ENCODE assay signal across 31 cellular contexts in the genomic region with DNA sequence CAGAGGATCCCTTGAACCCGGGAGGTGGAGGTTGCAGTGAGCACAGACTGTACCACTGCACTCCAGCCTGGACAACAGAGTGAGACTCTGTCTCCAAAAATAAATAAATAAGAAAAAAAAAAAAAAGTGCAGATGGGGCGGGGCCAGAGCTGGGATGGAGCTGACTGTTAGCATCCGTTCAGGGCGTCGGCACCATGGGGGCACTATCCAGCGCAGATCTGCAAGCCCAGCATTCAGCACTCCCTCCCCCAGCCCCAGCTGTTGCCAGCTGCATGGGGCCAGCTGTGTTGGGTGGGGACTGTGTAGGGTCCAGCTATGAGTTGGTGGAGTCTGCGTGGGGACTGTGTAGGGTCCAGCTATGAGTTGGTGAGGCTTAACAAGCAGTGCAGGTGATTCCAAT. TPM values are rescaled to one million over a fixed set of nuclear protein-coding genes. Genes with fewer than 3 reads are reported as not detected.
DNase-seq lines count a peak whose midpoint lies in the region; ATAC-seq and FAIRE-seq lines count a peak whose summit lies in the region.
"Had no signal": no experiment of that assay in that cellular context is flagged by ENCODE, and none has a peak within 500 bp of the region (broad histone marks: within the 10 kb centered on the region; RNA-seq: fewer than 3 reads in every experiment).

No MANE protein-coding gene starts in this region.

- no peak overlapping the region for H3K4me2 ChIP-seq in Karpas-422 (ENCODE audit: low read depth, low read length, poor library complexity, severe bottlenecking)

- peaks cover 6 to 19% (median 15%) of the 10 kb centered on the region in 3 donors for H3K36me3 ChIP-seq in skeletal muscle tissue (ENCODE audit: control insufficient read depth in 3 of 3, insufficient read depth in 3 of 3, low read length in 3 of 3)
- no peaks in the 10 kb centered on the region for H3K36me3 ChIP-seq in Karpas-422 (ENCODE audit: insufficient read depth, low read length)

- intact Hi-C loops in Right ventricle myocardium superior (cut with DNase I): no loop called here
- intact Hi-C loops in cardiac septum (cut with DNase I): no loop called here

- H3K9ac ChIP-seq in skeletal muscle tissue (ENCODE audit: low read depth in 1 of 3, low read length in 3 of 3) (peak overlapping the region in 1 of 3 donors; percentile 33), Karpas-422 (ENCODE audit: low read length) (no peak overlapping the region)

- no peak for FAIRE-seq in HTR-8/SVneo (lab: Jason Lieb, UNC)
- FAIRE-seq: islet of Langerhans, TTC549 had no signal

- DNase-seq in Right ventricle myocardium superior (peak; percentile 41), cardiac septum (ENCODE audit: low spot score) (no peak), Karpas-422 (no peak), occipital lobe (lab: John Stamatoyannopoulos, UW) (no peak), HTR-8/SVneo (ENCODE audit: insufficient read length, low spot score) (no peak)
- DNase-seq in activated CD8-positive, alpha-beta memory T cell treated with anti-CD3 and anti-CD28 coated beads, Interleukin-2, amount 50 U/mL, for 48 hours: no peak
- DNase-seq: activated CD4-positive, alpha-beta memory T cell treated with anti-CD3 and anti-CD28 coated beads, Interleukin-2, amount 10 ng/mL, durations not matched to agents 7 days and 5 days; activated CD4-positive, CD25-positive, alpha-beta regulatory T cell treated with anti-CD3 and anti-CD28 coated beads, Interleukin-2, amount 50 U/mL, for 72 hours; activated effector memory CD4-positive, alpha-beta T cell treated with anti-CD3 and anti-CD28 coated beads, Interleukin-2, amount 50 U/mL, for 16 hours; AML-193; CD8-positive, alpha-beta memory T cell; effector CD8-positive, alpha-beta T cell; foreskin melanocyte; GDM1; GOT3; NCI-H524 treated with DMSO at 0.1 percent for 48 hours; NK-92 treated with Interleukin-12 subunit alpha and Interleukin-12 subunit beta, amount 100 ng/mL, for 24 hours; stimulated activated CD4-positive, alpha-beta T cell treated with anti-CD3 and anti-CD28 coated beads, Interleukin-12 subunit alpha, Interleukin-12 subunit beta, amount 100 ng/mL, for 4 hours; stimulated activated CD4-positive, alpha-beta T cell treated with anti-CD3 and anti-CD28 coated beads, Interleukin-4, amount 100 ng/mL, for 24 hours; stimulated activated naive B cell treated with anti-CD40 and anti-IgM and Interleukin-4, amounts not matched to agents 10 μg/mL and 1 μg/mL and 100 μg/mL, for 72 hours; T-cell had no signal

- H4K20me1 ChIP-seq in Karpas-422 (ENCODE audit: insufficient read depth, low read depth, low read length): no peaks in the 10 kb centered on the region

- no peaks in the 10 kb centered on the region for H3K79me2 ChIP-seq in Karpas-422 (ENCODE audit: low read length)

- no peaks in the 10 kb centered on the region for H3K9me2 ChIP-seq in Karpas-422 (replicated peaks; ENCODE audit: insufficient read depth, low read length)

- H3K27me3 ChIP-seq in layer of hippocampus (ENCODE audit: control insufficient read depth, insufficient read depth, low read length) (no peaks in the 10 kb centered on the region), skeletal muscle tissue (ENCODE audit: control insufficient read depth in 3 of 3, insufficient read depth in 3 of 3, low read length in 3 of 3) (no peaks in the 10 kb centered on the region), Karpas-422 (ENCODE audit: low read length) (no peaks in the 10 kb centered on the region)
- H3K27me3 ChIP-seq: SJSA1 had no signal

- H3K4me3 ChIP-seq in skeletal muscle tissue (ENCODE audit: low read length in 3 of 3) (no peak overlapping the region), Karpas-422 (ENCODE audit: low read length) (no peak overlapping the region)
- H3K4me3 ChIP-seq: SJSA1 had no signal

- H3K4me1 ChIP-seq in skeletal muscle tissue (ENCODE audit: control insufficient read depth in 3 of 3, insufficient read depth in 3 of 3, low read length in 3 of 3) (peaks cover 64 to 82% (median 72%) of the 10 kb centered on the region in 3 donors), Karpas-422 (ENCODE audit: low read length) (no peaks in the 10 kb centered on the region)

- H3K9me3 ChIP-seq in skeletal muscle tissue (ENCODE audit: control insufficient read depth in 3 of 3, low read length in 3 of 3) (no peaks in the 10 kb centered on the region), Karpas-422 (ENCODE audit: low read length) (no peaks in the 10 kb centered on the region)
- H3K9me3 ChIP-seq: SJSA1 had no signal

- no peak for ATAC-seq in Right ventricle myocardium superior (ENCODE audit: poor library complexity)
- ATAC-seq: Panc1; stimulated activated naive B cell treated with anti-CD40 and anti-IgM and Interleukin-4, amounts not matched to agents 10 μg/mL and 1 μg/mL and 100 μg/mL, for 72 hours; T-cell had no signal

- H3K27ac ChIP-seq in layer of hippocampus (ENCODE audit: low read depth, low read length): peak overlapping the region; percentile 4
- peak overlapping the region; percentile 98 for H3K27ac ChIP-seq in skeletal muscle tissue (ENCODE audit: low read depth, low read length)
- no peak overlapping the region for H3K27ac ChIP-seq in Karpas-422 (ENCODE audit: low read length)
- H3K27ac ChIP-seq: SJSA1 had no signal

- H2AFZ ChIP-seq in Karpas-422 (ENCODE audit: low read length): no peak overlapping the region

RNA-seq across cellular contexts. Expression of a gene that starts 13.3 kb away (rescaled TPM):
- total RNA-seq in Right ventricle myocardium superior (30.5 TPM), cardiac septum (31.7 TPM), skeletal muscle tissue (44.4 TPM), occipital lobe (10.0 TPM)
- total RNA-seq in Karpas-422 (2014; rRNA removed; shearing (Covaris generic); ENCODE audit: low replicate concordance): not detected in 2 replicates
- total RNA-seq: HT1080, myocyte had no signal

RNA-seq across cellular contexts. Expression of a gene that starts 21.3 kb away (rescaled TPM):
- total RNA-seq in Right ventricle myocardium superior: 1.7 TPM
- total RNA-seq in cardiac septum: 2.6 TPM
- 1.0 TPM for total RNA-seq in skeletal muscle tissue
- not detected in 2 replicates for total RNA-seq in Karpas-422 (2014; rRNA removed; shearing (Covaris generic); ENCODE audit: low replicate concordance)
- 3.3 TPM for total RNA-seq in occipital lobe
- total RNA-seq: A172, epithelial cell of proximal tubule, HT1080, myocyte, SJSA1 had no signal

Comparison
In these comparisons a context has a peak if more than half of its experiments do, and no peak if none do; other contexts are left out.
1. RNA of a gene that starts 13.3 kb away (total RNA-seq): 44.4 TPM in skeletal muscle tissue (single experiment), 31.7 TPM in cardiac septum (single experiment), 30.5 TPM in Right ventricle myocardium superior (single experiment) and 10.0 TPM in occipital lobe (single experiment); not detected in Karpas-422; every median in the first group is over 10 times any median in the second.